15 cellular contexts compared by ENCODE assay signal in the genomic region with DNA sequence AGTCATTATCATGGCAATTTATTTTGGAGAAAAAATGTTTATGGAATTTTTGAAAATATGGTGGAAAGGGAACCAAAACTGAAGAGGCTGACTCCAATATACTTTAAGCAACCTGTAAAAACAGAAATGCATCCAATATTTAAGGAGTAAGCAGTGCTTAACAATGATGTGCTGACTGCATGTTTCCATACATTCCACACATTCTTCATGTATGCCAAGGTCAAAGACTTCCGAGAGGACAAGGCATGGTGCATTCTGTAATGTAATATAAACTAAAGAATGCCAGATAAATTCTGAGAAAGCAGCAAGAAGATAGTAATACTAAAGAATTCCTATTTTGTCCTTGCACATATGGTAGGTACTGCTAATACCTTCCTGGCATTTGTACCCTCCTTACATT.
A peak's percentile ranks its signal among the peaks of the same experiment; 100 is the strongest.
DNase-seq lines count a peak whose midpoint lies in the region; ATAC-seq, FAIRE-seq and TF ChIP-seq lines count a peak whose summit lies in the region.
"Had no signal": no experiment of that assay in that cellular context is flagged by ENCODE, and none has a peak within 500 bp of the region (broad histone marks: within the 10 kb centered on the region; RNA-seq: fewer than 3 reads in every experiment).

No MANE protein-coding gene starts in this region.

- CTCF ChIA-PET in PC-3 (lab: Charles Lee), result no interaction called here

- H3K27ac ChIP-seq in mesendoderm (ENCODE audit: low read depth, low read length) (no peak overlapping the region), PC-3 (ENCODE audit: low read length) (no peak overlapping the region)
- H3K27ac ChIP-seq: A549, HL-60 had no signal

- H2BK15ac ChIP-seq in mesendoderm (replicated peaks; ENCODE audit: low read depth), result no peak overlapping the region

- TF ChIP-seq CTCF in choroid plexus epithelial cell (conservative IDR thresholded peaks at IDR 0.05; ENCODE audit: low read depth, low read length) (no peak), PC-3 (conservative IDR thresholded peaks at IDR 0.05; ENCODE audit: low read depth, low read length) (no peak)

- H3K79me2 ChIP-seq in mesendoderm (ENCODE audit: control insufficient read depth, insufficient read depth, low read length) (no peaks in the 10 kb centered on the region), PC-3 (ENCODE audit: low read length) (no peaks in the 10 kb centered on the region)

- no peak overlapping the region for H3K23ac ChIP-seq in mesendoderm (ENCODE audit: low read length)

- TF ChIP-seq RAD21 in Ishikawa (IDR thresholded peaks at IDR 0.05; ENCODE audit: low read depth), result no peak

- no peaks in the 10 kb centered on the region for H3K27me3 ChIP-seq in mesendoderm (ENCODE audit: insufficient read depth, low read length, poor library complexity)
- no peaks in the 10 kb centered on the region for H3K27me3 ChIP-seq in PC-3 (ENCODE audit: low read length)

- H4K20me1 ChIP-seq in PC-3 (ENCODE audit: low read length), result no peaks in the 10 kb centered on the region

- no peak overlapping the region for H2BK120ac ChIP-seq in mesendoderm (ENCODE audit: low read depth, low read length)

- WGBS in mesendoderm (ENCODE audit: extremely low coverage, insufficient coverage, low lambda C conversion rate), result no CpG with 5 or more reads among the region's 1 CpG

- no TSS peak for BruUV-seq in PC-3 (replicated peaks; lab: Mats Ljungman, UMichigan)

- H2AFZ ChIP-seq in PC-3 (ENCODE audit: low read length), result no peak overlapping the region

- H3K4me3 ChIP-seq in choroid plexus epithelial cell (ENCODE audit: low read depth, low read length) (no peak overlapping the region), mesendoderm (ENCODE audit: low read length) (no peak overlapping the region), PC-3 (ENCODE audit: low read length) (no peak overlapping the region)
- H3K4me3 ChIP-seq: A549 had no signal

- H3K36me3 ChIP-seq in mesendoderm (ENCODE audit: control insufficient read depth, insufficient read depth, low read length) (no peaks in the 10 kb centered on the region), PC-3 (ENCODE audit: low read depth, low read length) (no peaks in the 10 kb centered on the region)

- H3K4me2 ChIP-seq in mesendoderm (ENCODE audit: low read length) (no peak overlapping the region), PC-3 (ENCODE audit: low read length) (no peak overlapping the region)
- H3K4me2 ChIP-seq: A549 had no signal

- H3K79me1 ChIP-seq in mesendoderm (ENCODE audit: low read length), result no peaks in the 10 kb centered on the region

- H3K4me1 ChIP-seq in mesendoderm (ENCODE audit: control insufficient read depth, low read depth, low read length), result no peaks in the 10 kb centered on the region
- no peaks in the 10 kb centered on the region for H3K4me1 ChIP-seq in PC-3 (ENCODE audit: insufficient read depth, low read length)
- H3K4me1 ChIP-seq: A549, Caco-2 had no signal

- no peak for TF ChIP-seq EP300 in Ishikawa (IDR thresholded peaks at IDR 0.05; ENCODE audit: borderline replicate concordance)

- no peak overlapping the region for H2BK5ac ChIP-seq in mesendoderm (ENCODE audit: low read length)

- H3F3A ChIP-seq in PC-3 (ENCODE audit: low read length, unreplicated experiment), result no peaks in the 10 kb centered on the region

- ATAC-seq in PC-3, result no peak
- ATAC-seq: A549; CD8-positive, alpha-beta T cell; HCT116 had no signal

- intact Hi-C loops in PC-3 (cut with micrococcal nuclease), result no loop called here

- H3K9me2 ChIP-seq in PC-3 (replicated peaks; ENCODE audit: low read length), result no peaks in the 10 kb centered on the region

- no peak overlapping the region for H4K5ac ChIP-seq in mesendoderm (ENCODE audit: low read length)

- H2AK5ac ChIP-seq in mesendoderm (ENCODE audit: low read length), result no peak overlapping the region

- H3K56ac ChIP-seq in mesendoderm (ENCODE audit: low read length), result no peak overlapping the region

- H3K9me3 ChIP-seq in PC-3 (ENCODE audit: low read length), result no peaks in the 10 kb centered on the region
- H3K9me3 ChIP-seq: A549, Caco-2 had no signal

- no peak for FAIRE-seq in RCC 7860 (lab: Jason Lieb, UNC)
- FAIRE-seq in H54 (lab: Jason Lieb, UNC), result no peak
- FAIRE-seq: A549, GM19239 had no signal

- DNase-seq in choroid plexus epithelial cell (ENCODE audit: low read depth) (peak; percentile 7), mesendoderm (peak; percentile 48), RCC 7860 (ENCODE audit: low spot score) (no peak), PC-3 (no peak), COLO829 (ENCODE audit: low spot score) (no peak), H54 (ENCODE audit: insufficient read length, low spot score) (no peak)
- DNase-seq: Caco-2; CD8-positive, alpha-beta T cell; DMS53; GF-D8 had no signal

- POLR2A ChIA-PET in PC-3 (lab: Charles Lee; ENCODE audit: unreplicated experiment), result no interaction called here

- no peak overlapping the region for H4K8ac ChIP-seq in mesendoderm (ENCODE audit: low read depth, low read length)

- TF ChIP-seq POLR2A in H54 (IDR thresholded peaks at IDR 0.05; ENCODE audit: low read depth, low read length), result no peak

- no peak overlapping the region for H3K18ac ChIP-seq in mesendoderm (ENCODE audit: low read length)

- no peak overlapping the region for H3K4ac ChIP-seq in mesendoderm (ENCODE audit: low read depth, low read length)

- H3K9ac ChIP-seq in mesendoderm (ENCODE audit: low read length), result no peak overlapping the region
- no peak overlapping the region for H3K9ac ChIP-seq in PC-3 (ENCODE audit: low read length)

TF ChIP-seq in Ishikawa, 13 proteins besides CTCF, POLR2A, EP300 and RAD21:
- TF ChIP-seq TEAD4 (IDR thresholded peaks at IDR 0.05), result peak; percentile 85
- no peak for TF ChIP-seq YY1 (IDR thresholded peaks at IDR 0.05; ENCODE audit: low read depth)

Comparison
In these comparisons a context has a peak if more than half of its experiments do, and no peak if none do; other contexts are left out.
1. DNase-seq: peak in choroid plexus epithelial cell (single experiment) and mesendoderm (single experiment); none in RCC 7860 (single experiment), PC-3 (single experiment), COLO829 (single experiment) and H54 (single experiment).